In the genomic region with DNA sequence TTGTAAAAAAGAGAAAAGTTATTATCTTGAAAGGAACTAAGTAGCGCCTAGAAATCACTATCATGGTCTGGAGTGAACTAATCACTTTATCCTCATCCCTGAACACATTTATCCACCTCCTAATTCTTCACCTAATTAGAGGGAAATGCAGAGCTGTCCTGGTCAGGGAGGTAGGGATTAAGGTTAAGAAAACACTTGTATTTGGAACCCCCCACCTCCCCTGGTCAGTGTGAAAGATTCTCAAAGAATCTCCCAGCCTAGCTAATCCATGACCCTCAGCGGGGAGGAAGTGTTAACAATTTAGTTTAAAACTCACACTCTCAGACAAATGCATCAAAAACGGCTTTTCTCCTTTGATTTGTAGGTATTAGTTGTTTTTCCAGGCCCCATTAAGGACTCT, we compare ENCODE assay signal across 26 cellular contexts.
"Had no signal": no experiment of that assay in that cellular context is flagged by ENCODE, and none has a peak within 500 bp of the region (broad histone marks: within the 10 kb centered on the region; RNA-seq: fewer than 3 reads in every experiment).

No MANE protein-coding gene starts in this region.

- H3K4me1 Mint-ChIP-seq: immature natural killer cell; stimulated activated naive B cell treated with anti-CD40 and anti-IgM and Interleukin-4, amounts not matched to agents 10 μg/mL and 1 μg/mL and 100 μg/mL, for 72 hours had no signal

- ATAC-seq: heart left ventricle; mucosa of descending colon; naive thymus-derived CD4-positive, alpha-beta T cell; natural killer cell treated with Interleukin-12 subunit alpha and Interleukin-12 subunit beta and Interleukin-15 and Interleukin-18, amount 100 ng/mL, for 72 hours; right lobe of liver; stimulated activated naive B cell treated with anti-CD40 and anti-IgM and Interleukin-4, amounts not matched to agents 10 μg/mL and 1 μg/mL and 100 μg/mL, for 72 hours; stimulated activated naive CD8-positive, alpha-beta T cell treated with anti-CD3 and anti-CD28 coated beads, Interleukin-15, Interleukin-2, amounts not matched to agents 100 U/mL and 50 U/mL, for 24 hours; upper lobe of right lung had no signal

- H3K4me2 ChIP-seq: smooth muscle cell had no signal

- H3K9me3 ChIP-seq: heart left ventricle, left ventricle myocardium inferior, mucosa of descending colon, ovary, right atrium auricular region, right lobe of liver, stomach, testis, thyroid gland, upper lobe of right lung had no signal

- DNase-seq: heart left ventricle; hypothalamus; immature natural killer cell; left ventricle myocardium inferior; midbrain; mucosa of descending colon; naive thymus-derived CD4-positive, alpha-beta T cell; ovary; right lobe of liver; stimulated activated CD4-positive, alpha-beta T cell treated with anti-CD3 and anti-CD28 coated beads, Interleukin-1b, Interleukin-23, amount 100 ng/mL, for 48 hours; stimulated activated CD4-positive, alpha-beta T cell treated with anti-CD3 and anti-CD28 coated beads, Interleukin-2, amount 100 ng/mL, for 48 hours; stimulated activated CD4-positive, alpha-beta T cell treated with anti-CD3 and anti-CD28 coated beads, Interleukin-4, amount 100 ng/mL, for 4 hours; stimulated activated CD8-positive, alpha-beta memory T cell treated with anti-CD3 and anti-CD28 coated beads, Interleukin-4, amount 100 ng/mL, for 48 hours; stimulated activated naive B cell treated with anti-CD40 and anti-IgM and Interleukin-4, amounts not matched to agents 10 μg/mL and 1 μg/mL and 100 μg/mL, for 72 hours; stimulated activated naive CD8-positive, alpha-beta T cell treated with anti-CD3 and anti-CD28 coated beads, Interleukin-15, Interleukin-2, amounts not matched to agents 100 U/mL and 50 U/mL, for 24 hours; stomach; testis; thyroid gland; trophoblast cell; upper lobe of right lung had no signal

- H3K36me3 Mint-ChIP-seq: immature natural killer cell; naive thymus-derived CD4-positive, alpha-beta T cell; natural killer cell treated with Interleukin-12 subunit alpha and Interleukin-12 subunit beta and Interleukin-15 and Interleukin-18, amount 100 ng/mL, for 72 hours; stimulated activated naive B cell treated with anti-CD40 and anti-IgM and Interleukin-4, amounts not matched to agents 10 μg/mL and 1 μg/mL and 100 μg/mL, for 72 hours had no signal

- H3K36me3 ChIP-seq: heart left ventricle, left ventricle myocardium inferior, ovary, right atrium auricular region, right lobe of liver, stomach, thyroid gland, upper lobe of right lung had no signal

- H3K27ac ChIP-seq: heart left ventricle, left ventricle myocardium inferior, ovary, right atrium auricular region, right lobe of liver, stomach, thyroid gland, upper lobe of right lung had no signal

- H3K4me3 ChIP-seq: heart left ventricle, left ventricle myocardium inferior, lung, mucosa of descending colon, ovary, right atrium auricular region, right lobe of liver, smooth muscle cell, stomach, testis, thyroid gland, upper lobe of right lung had no signal

- H3K27me3 ChIP-seq: ovary, right atrium auricular region, testis, thyroid gland, upper lobe of right lung had no signal

- H3K27ac Mint-ChIP-seq: immature natural killer cell; natural killer cell treated with Interleukin-12 subunit alpha and Interleukin-12 subunit beta and Interleukin-15 and Interleukin-18, amount 100 ng/mL, for 72 hours; progenitor cell of endocrine pancreas; stimulated activated naive B cell treated with anti-CD40 and anti-IgM and Interleukin-4, amounts not matched to agents 10 μg/mL and 1 μg/mL and 100 μg/mL, for 72 hours had no signal

- H3K4me3 Mint-ChIP-seq: immature natural killer cell; naive thymus-derived CD4-positive, alpha-beta T cell; natural killer cell treated with Interleukin-12 subunit alpha and Interleukin-12 subunit beta and Interleukin-15 and Interleukin-18, amount 100 ng/mL, for 72 hours; neural crest cell; stimulated activated naive B cell treated with anti-CD40 and anti-IgM and Interleukin-4, amounts not matched to agents 10 μg/mL and 1 μg/mL and 100 μg/mL, for 72 hours had no signal

- H3K4me1 ChIP-seq: heart left ventricle, left ventricle myocardium inferior, right atrium auricular region, right lobe of liver, stomach, testis, thyroid gland, upper lobe of right lung had no signal

- H3K9me3 Mint-ChIP-seq: immature natural killer cell; naive thymus-derived CD4-positive, alpha-beta T cell; natural killer cell treated with Interleukin-12 subunit alpha and Interleukin-12 subunit beta and Interleukin-15 and Interleukin-18, amount 100 ng/mL, for 72 hours; neural crest cell; stimulated activated naive B cell treated with anti-CD40 and anti-IgM and Interleukin-4, amounts not matched to agents 10 μg/mL and 1 μg/mL and 100 μg/mL, for 72 hours had no signal
